4 cellular contexts compared by ENCODE assay signal in the genomic region with DNA sequence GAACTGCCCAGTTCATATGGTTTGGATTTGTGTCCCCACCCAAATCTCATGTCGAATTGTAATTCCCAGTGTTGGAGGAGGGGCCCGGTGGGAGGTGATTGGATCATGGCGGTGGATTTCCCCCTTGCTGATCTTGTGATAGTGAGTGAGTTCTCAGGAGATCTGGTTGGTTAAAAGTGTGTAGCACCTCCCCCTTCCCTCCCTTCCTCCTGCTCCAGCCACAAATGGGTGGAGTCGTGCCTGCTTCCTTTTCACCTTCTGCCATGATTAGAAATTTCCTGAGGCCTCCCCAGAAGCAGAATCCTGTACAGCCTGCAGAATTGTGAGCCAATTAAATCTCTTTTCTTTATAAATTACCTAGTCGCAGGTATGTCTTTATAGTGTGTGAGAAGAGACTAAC. TPM values are rescaled to one million over a fixed set of nuclear protein-coding genes. Genes with fewer than 3 reads are reported as not detected.
"Had no signal": no experiment of that assay in that cellular context is flagged by ENCODE, and none has a peak within 500 bp of the region (broad histone marks: within the 10 kb centered on the region; RNA-seq: fewer than 3 reads in every experiment).

No MANE protein-coding gene starts in this region.

RNA-seq across cellular contexts. Expression of gene SPATA9, which starts 23.4 kb away (rescaled TPM):
- total RNA-seq: H7, HepG2, HT1080 had no signal
- polyA plus RNA-seq: HepG2, IgD-negative memory B cell had no signal
